In the genomic region with DNA sequence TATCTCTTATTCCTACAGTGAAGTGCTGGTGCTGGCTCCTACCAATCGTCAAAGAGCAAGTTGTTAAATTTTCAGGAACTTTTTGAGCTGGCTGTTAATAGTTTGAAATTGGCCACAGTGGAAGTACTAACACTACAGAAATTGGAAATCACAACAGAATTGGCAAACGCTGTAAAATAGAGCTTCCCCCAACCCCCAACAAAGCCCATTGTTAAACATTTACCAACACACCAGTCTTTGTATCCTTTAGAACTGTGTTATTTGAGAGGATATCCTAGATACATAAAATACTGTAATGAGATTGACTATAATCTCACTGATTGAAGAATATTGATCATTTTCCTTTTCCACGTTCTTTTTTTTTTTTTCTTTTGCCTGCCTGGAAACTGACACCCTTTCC, we compare ENCODE assay signal across 13 cellular contexts.
"Had no signal": no experiment of that assay in that cellular context is flagged by ENCODE, and none has a peak within 500 bp of the region (broad histone marks: within the 10 kb centered on the region; RNA-seq: fewer than 3 reads in every experiment).

No MANE protein-coding gene starts in this region.

- H3K4me3 Mint-ChIP-seq: activated CD4-positive, alpha-beta T cell treated with anti-CD3 and anti-CD28 coated beads, Interleukin-2, amount 10 ng/mL, durations not matched to agents 24 days and 14 days; neural crest cell; stimulated activated naive B cell treated with anti-CD40 and anti-IgM and Interleukin-4, amounts not matched to agents 10 μg/mL and 1 μg/mL and 100 μg/mL, for 72 hours had no signal

- ATAC-seq: esophagus mucosa; left ventricle myocardium superior; stimulated activated naive B cell treated with anti-CD40 and anti-IgM and Interleukin-4, amounts not matched to agents 10 μg/mL and 1 μg/mL and 100 μg/mL, for 72 hours had no signal

- H3K9me3 ChIP-seq: transverse colon, vagina had no signal

- H3K36me3 ChIP-seq: transverse colon, vagina had no signal

- H3K27ac Mint-ChIP-seq: activated CD4-positive, alpha-beta T cell treated with anti-CD3 and anti-CD28 coated beads, Interleukin-2, amount 10 ng/mL, durations not matched to agents 24 days and 14 days; stimulated activated naive B cell treated with anti-CD40 and anti-IgM and Interleukin-4, amounts not matched to agents 10 μg/mL and 1 μg/mL and 100 μg/mL, for 72 hours had no signal

- H3K27me3 Mint-ChIP-seq: activated CD4-positive, alpha-beta T cell treated with anti-CD3 and anti-CD28 coated beads, Interleukin-2, amount 10 ng/mL, durations not matched to agents 24 days and 14 days; stimulated activated naive B cell treated with anti-CD40 and anti-IgM and Interleukin-4, amounts not matched to agents 10 μg/mL and 1 μg/mL and 100 μg/mL, for 72 hours had no signal

- H3K9me3 Mint-ChIP-seq: activated CD4-positive, alpha-beta T cell treated with anti-CD3 and anti-CD28 coated beads, Interleukin-2, amount 10 ng/mL, durations not matched to agents 24 days and 14 days; activated T-cell treated with anti-CD3 and anti-CD28 coated beads, Interleukin-2, amount 50 U/mL, for 72 hours; neural crest cell; stimulated activated naive B cell treated with anti-CD40 and anti-IgM and Interleukin-4, amounts not matched to agents 10 μg/mL and 1 μg/mL and 100 μg/mL, for 72 hours had no signal

- H3K4me3 ChIP-seq: transverse colon, vagina had no signal

- H3K4me1 Mint-ChIP-seq: neural crest cell had no signal

- H3K27me3 ChIP-seq: transverse colon, vagina had no signal

- H3K4me1 ChIP-seq: transverse colon, vagina had no signal

- DNase-seq: activated CD4-positive, alpha-beta T cell treated with anti-CD3 and anti-CD28 coated beads, Interleukin-2, amount 10 ng/mL, durations not matched to agents 24 days and 14 days; activated CD4-positive, CD25-positive, alpha-beta regulatory T cell; activated CD8-positive, alpha-beta memory T cell treated with anti-CD3 and anti-CD28 coated beads, Interleukin-2, amount 50 U/mL, for 48 hours; activated gamma-delta T cell treated with Interleukin-2 at 50 U/mL for 16 hours; activated T-cell treated with anti-CD3 and anti-CD28 coated beads, Interleukin-2, amount 50 U/mL, for 72 hours; left ventricle myocardium superior; mesendoderm; stimulated activated CD4-positive, alpha-beta T cell treated with anti-CD3 and anti-CD28 coated beads, Interleukin-2, amount 100 ng/mL, for 48 hours; stimulated activated naive B cell treated with anti-CD40 and anti-IgM and Interleukin-4, amounts not matched to agents 10 μg/mL and 1 μg/mL and 100 μg/mL, for 72 hours; transverse colon had no signal

- H3K27ac ChIP-seq: transverse colon, vagina had no signal
